ENCODE assay signal across 12 cellular contexts in genomic region chr18:51188024-51188701, GRCh38. TPM values are rescaled to one million over a fixed set of nuclear protein-coding genes. Genes with fewer than 3 reads are reported as not detected.
DNase-seq lines count a peak whose midpoint lies in the region; ATAC-seq and TF ChIP-seq lines count a peak whose summit lies in the region.
"Had no signal": no experiment of that assay in that cellular context is flagged by ENCODE, and none has a peak within 500 bp of the region (broad histone marks: within the 10 kb centered on the region; RNA-seq: fewer than 3 reads in every experiment).

No MANE protein-coding gene starts in this region.

- no peak overlapping the region for H3K9ac ChIP-seq in endodermal cell (ENCODE audit: extremely low read depth, low read length, poor library complexity, severe bottlenecking)

- H3K9me3 Mint-ChIP-seq in endodermal cell (no peaks in the 10 kb centered on the region), endothelial cell (ENCODE audit: unreplicated experiment) (no peaks in the 10 kb centered on the region)

- H3K36me3 Mint-ChIP-seq in endodermal cell (ENCODE audit: low read depth) (peaks cover 36% of the 10 kb centered on the region), endothelial cell (ENCODE audit: low read depth, unreplicated experiment) (peaks cover 9% of the 10 kb centered on the region)

- no peaks in the 10 kb centered on the region for H3K4me1 ChIP-seq in endodermal cell (ENCODE audit: control insufficient read depth, insufficient read depth, low read length)

- H3K4me3 Mint-ChIP-seq in endodermal cell = no peak overlapping the region
- no peak overlapping the region for H3K4me3 Mint-ChIP-seq in endothelial cell (ENCODE audit: unreplicated experiment)

- no peaks in the 10 kb centered on the region for H3K27me3 ChIP-seq in endodermal cell (ENCODE audit: control insufficient read depth, insufficient read depth, low read length, poor library complexity, severe bottlenecking)
- H3K27me3 ChIP-seq: Peyer's patch had no signal

- ATAC-seq in GM18502 (IDR thresholded peaks at IDR 0.05; ENCODE audit: poor library complexity, unreplicated experiment) = peak; percentile 46
- peak; percentile 39 for ATAC-seq in GM19463 (IDR thresholded peaks at IDR 0.05; ENCODE audit: unreplicated experiment)
- peak; percentile 57 for ATAC-seq in HG03159 (IDR thresholded peaks at IDR 0.05; ENCODE audit: unreplicated experiment)

- H3K4me1 Mint-ChIP-seq in endodermal cell = peaks cover 43% of the 10 kb centered on the region
- H3K4me1 Mint-ChIP-seq in endothelial cell (ENCODE audit: unreplicated experiment) = peaks cover 14% of the 10 kb centered on the region

- H3K27me3 Mint-ChIP-seq in endodermal cell (ENCODE audit: insufficient read depth) (no peaks in the 10 kb centered on the region), endothelial cell (ENCODE audit: unreplicated experiment) (no peaks in the 10 kb centered on the region)

- H3K4me3 ChIP-seq in endodermal cell (ENCODE audit: low read length) = no peak overlapping the region
- H3K4me3 ChIP-seq: Peyer's patch had no signal

- WGBS in endodermal cell (ENCODE audit: insufficient coverage in 1 of 2, insufficient read length in 1 of 2), 2 experiments = 81 to 83% methylated on average over 4 to 6 of the region's 6 CpGs

- H3K27ac Mint-ChIP-seq in endodermal cell (peak overlapping the region; percentile 74), endothelial cell (ENCODE audit: unreplicated experiment) (no peak overlapping the region)

- no peaks in the 10 kb centered on the region for H3K9me3 ChIP-seq in endodermal cell (ENCODE audit: control insufficient read depth, low read length)
- H3K9me3 ChIP-seq: Peyer's patch had no signal

- no peak for DNase-seq in endodermal cell
- no peak for DNase-seq in endothelial cell (ENCODE audit: low spot score)
- DNase-seq in DMS 273 treated with DMSO at 0.1 percent for 48 hours (lab: John Stamatoyannopoulos, UW) = no peak
- DNase-seq in EL = no peak
- no peak for DNase-seq in NCI-H1694 treated with DMSO at 0.1 percent for 48 hours (lab: John Stamatoyannopoulos, UW)
- DNase-seq: DMS153, NCI-H187, Peyer's patch had no signal

- TF ChIP-seq CTCF in endodermal cell (conservative IDR thresholded peaks at IDR 0.05) = no peak
- TF ChIP-seq CTCF in endothelial cell (IDR thresholded peaks at IDR 0.05; ENCODE audit: unreplicated experiment) = no peak

- no peak overlapping the region for H3K27ac ChIP-seq in endodermal cell (ENCODE audit: low read depth, low read length)
- H3K27ac ChIP-seq: Peyer's patch, VCaP had no signal

- peaks cover 96% of the 10 kb centered on the region for H3K36me3 ChIP-seq in endodermal cell (ENCODE audit: control insufficient read depth, insufficient read depth, low read length)
- H3K36me3 ChIP-seq: Peyer's patch had no signal

RNA-seq across cellular contexts. Expression of gene MEX3C, which starts 9.3 kb away (rescaled TPM):
- total RNA-seq in endodermal cell (10 to 100 TPM; 60.1 to 68.4 TPM), endothelial cell (ENCODE audit: unreplicated experiment) (54.1 TPM)
- 80.9 TPM for polyA plus RNA-seq in endodermal cell (2013, experiment 1 of 2)
- 75.9 TPM for polyA plus RNA-seq in endodermal cell (2013, experiment 2 of 2)
